1 cellular context compared by ENCODE assay signal in the genomic region with DNA sequence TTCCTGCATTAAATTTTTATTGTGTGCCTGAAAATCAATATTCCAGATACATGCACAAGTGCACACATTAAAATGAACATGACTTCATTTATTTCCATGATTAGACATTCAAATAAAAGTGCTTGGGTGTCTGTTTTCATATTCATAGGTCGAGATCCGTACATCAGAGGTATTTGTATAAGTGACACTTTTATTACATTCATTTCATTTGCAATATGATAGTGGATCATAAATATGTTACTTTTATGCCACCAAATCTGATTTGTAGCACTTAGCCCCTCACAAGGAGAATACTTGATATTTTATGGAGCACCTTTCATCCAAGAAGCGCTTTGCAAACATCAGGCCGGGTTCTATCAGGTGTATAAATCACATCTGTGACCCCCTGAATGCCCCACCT.
TF ChIP-seq lines count a peak whose summit lies in the region.

No MANE protein-coding gene starts in this region.

TF ChIP-seq in HEK293, 187 proteins besides CTCF, POLR2A, EP300 and RAD21 (continued from another document):
- TF ChIP-seq ZBTB48 (tag by site-specific recombination; IDR thresholded peaks at IDR 0.05) (no peak), ZNF175 (tag by site-specific recombination; IDR thresholded peaks at IDR 0.05) (no peak), ZNF23 (tag by site-specific recombination; IDR thresholded peaks at IDR 0.05; ENCODE audit: borderline replicate concordance) (no peak), ZNF335 (tag by site-specific recombination; conservative IDR thresholded peaks at IDR 0.05) (no peak), ZNF302 (tag by site-specific recombination; IDR thresholded peaks at IDR 0.05; ENCODE audit: low read depth) (no peak), ZNF701 (tag by site-specific recombination; IDR thresholded peaks at IDR 0.05) (no peak), ZNF341 (tag by site-specific recombination; IDR thresholded peaks at IDR 0.05; ENCODE audit: low read depth) (no peak), ZNF501 (tag by site-specific recombination; IDR thresholded peaks at IDR 0.05) (no peak), SP7 (tag by site-specific recombination; IDR thresholded peaks at IDR 0.05) (no peak), ZNF510 (tag by site-specific recombination; IDR thresholded peaks at IDR 0.05; ENCODE audit: insufficient replicate concordance) (no peak), FEZF1 (tag by site-specific recombination; IDR thresholded peaks at IDR 0.05) (0 out of 2 replicates have a peak, but pooled peaks have one; percentile 24), ZNF132 (tag by site-specific recombination; IDR thresholded peaks at IDR 0.05; ENCODE audit: borderline replicate concordance) (no peak), ZNF777 (tag by site-specific recombination; IDR thresholded peaks at IDR 0.05; ENCODE audit: borderline replicate concordance) (no peak), SETDB1 (IDR thresholded peaks at IDR 0.05; ENCODE audit: insufficient read length, low read length) (no peak), ZNF658 (tag by site-specific recombination; IDR thresholded peaks at IDR 0.05) (no peak), ZNF621 (tag by site-specific recombination; IDR thresholded peaks at IDR 0.05) (no peak), ZBTB8A (tag by site-specific recombination; IDR thresholded peaks at IDR 0.05) (peak; percentile 34), SP2 (tag by site-specific recombination; IDR thresholded peaks at IDR 0.05) (no peak), PRDM1 (tag by site-specific recombination; IDR thresholded peaks at IDR 0.05) (no peak), ZNF677 (tag by site-specific recombination; IDR thresholded peaks at IDR 0.05) (no peak), ZSCAN23 (tag by site-specific recombination; IDR thresholded peaks at IDR 0.05) (no peak), ZNF76 (tag by site-specific recombination; IDR thresholded peaks at IDR 0.05; ENCODE audit: borderline replicate concordance, low read depth) (no peak)
- TF ChIP-seq, protein P1, sequence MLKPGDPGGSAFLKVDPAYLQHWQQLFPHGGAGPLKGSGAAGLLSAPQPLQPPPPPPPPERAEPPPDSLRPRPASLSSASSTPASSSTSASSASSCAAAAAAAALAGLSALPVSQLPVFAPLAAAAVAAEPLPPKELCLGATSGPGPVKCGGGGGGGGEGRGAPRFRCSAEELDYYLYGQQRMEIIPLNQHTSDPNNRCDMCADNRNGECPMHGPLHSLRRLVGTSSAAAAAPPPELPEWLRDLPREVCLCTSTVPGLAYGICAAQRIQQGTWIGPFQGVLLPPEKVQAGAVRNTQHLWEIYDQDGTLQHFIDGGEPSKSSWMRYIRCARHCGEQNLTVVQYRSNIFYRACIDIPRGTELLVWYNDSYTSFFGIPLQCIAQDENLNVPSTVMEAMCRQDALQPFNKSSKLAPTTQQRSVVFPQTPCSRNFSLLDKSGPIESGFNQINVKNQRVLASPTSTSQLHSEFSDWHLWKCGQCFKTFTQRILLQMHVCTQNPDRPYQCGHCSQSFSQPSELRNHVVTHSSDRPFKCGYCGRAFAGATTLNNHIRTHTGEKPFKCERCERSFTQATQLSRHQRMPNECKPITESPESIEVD (tag by site-specific recombination; IDR thresholded peaks at IDR 0.05), result peak; percentile 57
- TF ChIP-seq, protein P2, sequence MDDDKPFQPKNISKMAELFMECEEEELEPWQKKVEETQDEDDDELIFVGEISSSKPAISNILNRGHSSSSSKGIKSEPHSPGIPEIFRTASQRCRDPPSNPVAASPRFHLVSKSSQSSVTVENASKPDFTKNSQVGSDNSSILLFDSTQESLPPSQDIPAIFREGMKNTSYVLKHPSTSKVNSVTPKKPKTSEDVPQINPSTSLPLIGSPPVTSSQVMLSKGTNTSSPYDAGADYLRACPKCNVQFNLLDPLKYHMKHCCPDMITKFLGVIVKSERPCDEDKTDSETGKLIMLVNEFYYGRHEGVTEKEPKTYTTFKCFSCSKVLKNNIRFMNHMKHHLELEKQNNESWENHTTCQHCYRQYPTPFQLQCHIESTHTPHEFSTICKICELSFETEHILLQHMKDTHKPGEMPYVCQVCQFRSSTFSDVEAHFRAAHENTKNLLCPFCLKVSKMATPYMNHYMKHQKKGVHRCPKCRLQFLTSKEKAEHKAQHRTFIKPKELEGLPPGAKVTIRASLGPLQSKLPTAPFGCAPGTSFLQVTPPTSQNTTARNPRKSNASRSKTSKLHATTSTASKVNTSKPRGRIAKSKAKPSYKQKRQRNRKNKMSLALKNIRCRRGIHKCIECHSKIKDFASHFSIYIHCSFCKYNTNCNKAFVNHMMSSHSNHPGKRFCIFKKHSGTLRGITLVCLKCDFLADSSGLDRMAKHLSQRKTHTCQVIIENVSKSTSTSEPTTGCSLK (tag by site-specific recombination; IDR thresholded peaks at IDR 0.05), result no peak
